19 cellular contexts compared by ENCODE assay signal in the genomic region with DNA sequence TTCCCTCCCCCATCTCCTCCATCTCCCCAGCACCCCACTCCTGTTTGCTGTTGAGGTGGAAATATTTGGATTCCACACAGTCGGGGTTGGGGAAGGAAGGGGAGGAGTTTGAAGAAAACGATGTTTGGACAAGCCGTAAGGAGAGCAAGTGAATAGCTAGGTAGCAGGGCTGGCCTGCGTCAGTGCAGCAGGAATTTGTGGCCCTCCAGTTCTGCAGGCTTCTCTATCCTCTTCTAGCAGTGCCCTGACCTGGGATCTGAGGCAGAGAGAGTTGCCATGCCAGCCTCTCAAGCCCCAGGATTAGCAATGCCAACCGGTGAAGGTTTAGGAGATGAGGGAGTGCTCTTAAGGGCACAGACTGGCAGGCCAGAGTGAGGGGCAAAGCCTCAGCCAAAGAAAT. TPM values are rescaled to one million over a fixed set of nuclear protein-coding genes. Genes with fewer than 3 reads are reported as not detected.
"Had no signal": no experiment of that assay in that cellular context is flagged by ENCODE, and none has a peak within 500 bp of the region (broad histone marks: within the 10 kb centered on the region; RNA-seq: fewer than 3 reads in every experiment).

No MANE protein-coding gene starts in this region.

- H3K27ac ChIP-seq: adrenal gland, left ventricle myocardium inferior, spleen, suprapubic skin had no signal

- ATAC-seq: activated T-cell treated with anti-CD3 and anti-CD28 coated beads, Interleukin-2, amount 50 U/mL, for 4 hours; esophagus mucosa; natural killer cell treated with Interleukin-12 subunit alpha and Interleukin-12 subunit beta and Interleukin-15 and Interleukin-18, amount 100 ng/mL, for 72 hours; sciatic nerve; WTC11 had no signal

- H3K4me3 ChIP-seq: adrenal gland, left ventricle myocardium inferior, spleen, suprapubic skin had no signal

- FAIRE-seq: colon, endometrium, kidney, TTC549 had no signal

- H3K27me3 ChIP-seq: adrenal gland, spleen, suprapubic skin had no signal

- DNase-seq: activated CD4-positive, alpha-beta memory T cell treated with anti-CD3 and anti-CD28 coated beads, Interleukin-2, amount 10 ng/mL, durations not matched to agents 7 days and 5 days; activated CD4-positive, alpha-beta T cell treated with anti-CD3 and anti-CD28 coated beads for 4 hours; activated effector memory CD4-positive, alpha-beta T cell treated with Interleukin-2 at 50 U/mL for 16 hours; activated T-cell treated with anti-CD3 and anti-CD28 coated beads, Interleukin-2, amount 50 U/mL, for 4 hours; adrenal gland; glutamatergic neuron; hypothalamus; kidney; left ventricle myocardium inferior; spleen had no signal

- H3K4me1 ChIP-seq: adrenal gland, left ventricle myocardium inferior, spleen, suprapubic skin had no signal

- H3K9me3 ChIP-seq: adrenal gland, left ventricle myocardium inferior, spleen, suprapubic skin had no signal

- H3K36me3 ChIP-seq: adrenal gland, left ventricle myocardium inferior, spleen, suprapubic skin had no signal

RNA-seq across cellular contexts. Expression of gene SERPINF2, which starts 45.0 kb away (rescaled TPM):
- total RNA-seq: pulmonary artery endothelial cell had no signal
